In the genomic region with DNA sequence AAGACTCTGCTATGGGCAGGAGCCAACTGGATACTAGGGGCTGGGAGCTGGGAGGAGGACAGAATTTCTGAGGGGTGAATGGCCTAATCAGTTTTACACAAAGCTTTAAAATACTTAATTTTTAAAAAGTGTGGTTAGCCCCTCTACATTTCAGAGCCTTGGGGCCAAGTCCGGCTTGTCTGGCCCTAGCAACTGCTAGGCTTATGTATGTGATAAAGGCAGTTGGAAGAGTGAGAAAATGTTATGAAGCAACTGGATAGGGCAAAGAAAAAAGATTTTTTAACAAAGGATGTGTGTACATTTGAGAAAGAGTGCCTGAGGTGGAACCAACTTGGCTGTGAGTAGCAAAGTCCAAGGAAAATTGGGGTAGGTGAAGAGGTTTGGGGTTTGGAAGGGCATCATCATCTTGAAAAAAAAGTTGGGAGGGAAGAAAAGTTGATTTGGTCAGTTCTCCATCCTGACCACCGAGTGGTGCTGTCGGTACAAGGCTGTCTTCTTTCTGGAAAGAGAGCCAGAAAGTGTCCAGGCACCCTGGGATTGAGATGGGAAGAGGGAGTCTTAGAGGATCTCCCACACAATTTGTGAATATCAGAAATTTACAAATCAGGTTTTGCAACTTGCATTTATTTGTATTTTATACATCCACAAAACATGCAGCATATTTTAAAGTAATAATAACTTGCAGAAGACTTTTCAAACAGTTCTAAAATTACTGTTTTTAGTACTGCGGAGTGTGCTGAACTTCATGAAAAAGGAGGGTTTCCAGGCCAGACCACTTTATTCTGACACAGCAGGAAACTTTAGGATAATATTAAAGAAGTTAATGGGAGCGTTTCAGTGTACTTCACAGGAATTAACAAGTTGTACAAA, we compare ENCODE assay signal across 8 cellular contexts. TPM values are rescaled to one million over a fixed set of nuclear protein-coding genes. Genes with fewer than 3 reads are reported as not detected.
DNase-seq lines count a peak whose midpoint lies in the region; ATAC-seq and TF ChIP-seq lines count a peak whose summit lies in the region.

No MANE protein-coding gene starts in this region.

- H3K36me3 ChIP-seq in Karpas-422 (ENCODE audit: insufficient read depth, low read length) = no peaks in the 10 kb centered on the region
- no peaks in the 10 kb centered on the region for H3K36me3 ChIP-seq in right atrium auricular region
- H3K36me3 ChIP-seq in testis (ENCODE audit: low read depth, missing control alignments) = no peaks in the 10 kb centered on the region

- DNase-seq in EL (peak; percentile 74), Karpas-422 (peak; percentile 67), right atrium auricular region (ENCODE audit: low spot score) (no peak), testis (peak; percentile 52), NCI-H146 (lab: John Stamatoyannopoulos, UW) (no peak)
- no peak for DNase-seq in stimulated activated CD4-positive, alpha-beta T cell treated with anti-CD3 and anti-CD28 coated beads, Interleukin-12 subunit alpha, Interleukin-12 subunit beta, amount 100 ng/mL, for 4 hours

- intact Hi-C loops in testis (cut with DNase I; ENCODE audit: low total_unique reads) = no loop called here

- H3K9ac ChIP-seq in Karpas-422 (ENCODE audit: low read length) = no peak overlapping the region

- H4K20me1 ChIP-seq in Karpas-422 (ENCODE audit: insufficient read depth, low read depth, low read length) = no peaks in the 10 kb centered on the region

- no peaks in the 10 kb centered on the region for H3K79me2 ChIP-seq in Karpas-422 (ENCODE audit: low read length)

- peaks cover 15% of the 10 kb centered on the region for H3K27me3 Mint-ChIP-seq in activated T-helper 17 cell treated with anti-CD3 and anti-CD28 coated beads, Interleukin-2, amount 50 U/mL, for 72 hours

- H3K4me1 ChIP-seq in Karpas-422 (ENCODE audit: low read length) (no peaks in the 10 kb centered on the region), right atrium auricular region (no peaks in the 10 kb centered on the region), testis (no peaks in the 10 kb centered on the region)

- H3K27me3 ChIP-seq in Karpas-422 (ENCODE audit: low read length) = no peaks in the 10 kb centered on the region
- H3K27me3 ChIP-seq in right atrium auricular region = no peaks in the 10 kb centered on the region
- H3K27me3 ChIP-seq in testis = no peaks in the 10 kb centered on the region

- no peak overlapping the region for H3K4me3 Mint-ChIP-seq in activated T-helper 17 cell treated with anti-CD3 and anti-CD28 coated beads, Interleukin-2, amount 50 U/mL, for 72 hours

- TF ChIP-seq POLR2A in testis (IDR thresholded peaks at IDR 0.05) = no peak

- TF ChIP-seq CTCF in VCaP (conservative IDR thresholded peaks at IDR 0.05) = peak; percentile 85
- TF ChIP-seq CTCF in right atrium auricular region (IDR thresholded peaks at IDR 0.05) = peak; percentile 55 to 75
- TF ChIP-seq CTCF in testis (IDR thresholded peaks at IDR 0.05) = peak; percentile 16 to 63 (median 60)

- H3K4me3 ChIP-seq in Karpas-422 (ENCODE audit: low read length) (no peak overlapping the region), right atrium auricular region (no peak overlapping the region), testis (no peak overlapping the region)

- ATAC-seq in activated T-helper 17 cell treated with anti-CD3 and anti-CD28 coated beads, Interleukin-2, amount 50 U/mL, for 72 hours (replicated peaks) = no peak

- H3K9me2 ChIP-seq in Karpas-422 (replicated peaks; ENCODE audit: insufficient read depth, low read length) = no peaks in the 10 kb centered on the region

- 36 to 42% methylated on average over 5 of the region's 5 CpGs for WGBS in testis, 2 donors

- H3K27ac ChIP-seq in Karpas-422 (ENCODE audit: low read length) (no peak overlapping the region), VCaP (no peak overlapping the region), right atrium auricular region (no peak overlapping the region), testis (no peak overlapping the region)

- no peaks in the 10 kb centered on the region for H3K4me1 Mint-ChIP-seq in activated T-helper 17 cell treated with anti-CD3 and anti-CD28 coated beads, Interleukin-2, amount 50 U/mL, for 72 hours

- H3K9me3 Mint-ChIP-seq in activated T-helper 17 cell treated with anti-CD3 and anti-CD28 coated beads, Interleukin-2, amount 50 U/mL, for 72 hours = no peaks in the 10 kb centered on the region

- no peaks in the 10 kb centered on the region for H3K36me3 Mint-ChIP-seq in activated T-helper 17 cell treated with anti-CD3 and anti-CD28 coated beads, Interleukin-2, amount 50 U/mL, for 72 hours (ENCODE audit: low read depth)

- no peak overlapping the region for H3K4me2 ChIP-seq in Karpas-422 (ENCODE audit: low read depth, low read length, poor library complexity, severe bottlenecking)

- H2AFZ ChIP-seq in Karpas-422 (ENCODE audit: low read length) = no peak overlapping the region

- H3K9me3 ChIP-seq in Karpas-422 (ENCODE audit: low read length) (no peaks in the 10 kb centered on the region), right atrium auricular region (no peaks in the 10 kb centered on the region), testis (no peaks in the 10 kb centered on the region)

- no peak overlapping the region for H3K27ac Mint-ChIP-seq in activated T-helper 17 cell treated with anti-CD3 and anti-CD28 coated beads, Interleukin-2, amount 50 U/mL, for 72 hours

RNA-seq across cellular contexts. Expression of a gene that starts 10.5 kb away (rescaled TPM):
- not detected in 2 replicates for total RNA-seq in Karpas-422 (2014; rRNA removed; shearing (Covaris generic); ENCODE audit: low replicate concordance)
- total RNA-seq in right atrium auricular region (not detected), testis (1 to 10 TPM; 1.8 to 6.3 TPM)
- 5.6 TPM for polyA plus RNA-seq in testis (ENCODE audit: insufficient read depth, low read depth, low replicate concordance)
- total RNA-seq in activated T-helper 17 cell treated with anti-CD3 and anti-CD28 coated beads, Interleukin-2, amount 50 U/mL, for 72 hours = not detected

RNA-seq across cellular contexts. Expression of a gene that starts 15.1 kb away (rescaled TPM):
- total RNA-seq in Karpas-422 (2014; rRNA removed; shearing (Covaris generic); ENCODE audit: low replicate concordance) = 13.9 and 21.4 TPM in 2 replicates
- total RNA-seq in right atrium auricular region (10 to 100 TPM; 31.0 to 31.8 TPM), testis (10 to 100 TPM; 17.0 to 19.2 TPM)
- polyA plus RNA-seq in testis (ENCODE audit: insufficient read depth, low read depth, low replicate concordance) = 14.0 TPM
- 1 to 10 TPM; 6.3 to 8.9 TPM for total RNA-seq in activated T-helper 17 cell treated with anti-CD3 and anti-CD28 coated beads, Interleukin-2, amount 50 U/mL, for 72 hours

Comparison
In these comparisons a context has a peak if more than half of its experiments do, and no peak if none do; other contexts are left out.
1. DNase-seq: peak in EL (single experiment), Karpas-422 (single experiment) and testis (single experiment); none in right atrium auricular region (single experiment), stimulated activated CD4-positive, alpha-beta T cell treated with anti-CD3 and anti-CD28 coated beads, Interleukin-12 subunit alpha, Interleukin-12 subunit beta, amount 100 ng/mL, for 4 hours (single experiment) and NCI-H146 (single experiment).
2. Peak in every context shown above with its lines, with median percentiles within 50 percentile points of each other: CTCF ChIP-seq.